8 cellular contexts compared by ENCODE assay signal in genomic region chr9:95313010-95313498, GRCh38. TPM values are rescaled to one million over a fixed set of nuclear protein-coding genes. Genes with fewer than 3 reads are reported as not detected.
DNase-seq lines count a peak whose midpoint lies in the region; ATAC-seq and TF ChIP-seq lines count a peak whose summit lies in the region.

No MANE protein-coding gene starts in this region.

- H3K36me3 ChIP-seq in SK-N-SH (replicated peaks in 1 of 2; ENCODE audit: control insufficient read depth in 1 of 2, insufficient read depth in 2 of 2, low read length in 1 of 2) = no peaks in the 10 kb centered on the region

- H3K79me2 ChIP-seq in SK-N-SH (ENCODE audit: insufficient read depth) = peaks cover 17% of the 10 kb centered on the region; the same call in 1 of the 2 replicates

- H3K9ac ChIP-seq in SK-N-SH = 0 out of 2 replicates have a peak overlapping the region, but pooled peaks have one; percentile 4

- peak overlapping the region in 2 of 3 experiments; percentile 31 to 46 for H3K27ac Mint-ChIP-seq in nephron

- H4K20me1 ChIP-seq in SK-N-SH (ENCODE audit: insufficient read depth) = no peaks in the 10 kb centered on the region

- H3K4me3 Mint-ChIP-seq in nephron = peak overlapping the region; percentile 83 to 87 (median 86)

- no peaks in the 10 kb centered on the region for H3K9me2 ChIP-seq in SK-N-SH

- H2AFZ ChIP-seq in SK-N-SH (ENCODE audit: low read depth) = peak overlapping the region; percentile 48

- peaks cover 7 to 9% of the 10 kb centered on the region in 2 experiments; a peak in 3 of 4 replicates for H3K4me1 ChIP-seq in SK-N-SH (ENCODE audit: control insufficient read depth in 1 of 2, insufficient read depth in 2 of 2, low read depth in 1 of 2, low read length in 1 of 2)

- ATAC-seq in GM18858 (IDR thresholded peaks at IDR 0.05; ENCODE audit: unreplicated experiment) = no peak
- ATAC-seq in HG03457 (IDR thresholded peaks at IDR 0.05; ENCODE audit: unreplicated experiment) = no peak

- TF ChIP-seq EP300 in SK-N-SH (IDR thresholded peaks at IDR 0.05; ENCODE audit: borderline replicate concordance in 1 of 2, low read depth in 1 of 2, low read length in 1 of 2) = no peak

- no peak for TF ChIP-seq CTCF in LNCaP clone FGC (IDR thresholded peaks at IDR 0.05; ENCODE audit: control insufficient read depth, extremely low read depth, insufficient read depth)
- no peak for TF ChIP-seq CTCF in SK-N-SH (IDR thresholded peaks at IDR 0.05)
- TF ChIP-seq CTCF in nephron (IDR thresholded peaks at IDR 0.05; ENCODE audit: unreplicated experiment in 3 of 3) = no peak
- TF ChIP-seq CTCF in GM10266 (IDR thresholded peaks at IDR 0.05; ENCODE audit: control insufficient read depth, insufficient read depth, low read depth, missing control alignments) = no peak

- peaks cover 4% of the 10 kb centered on the region for H3F3A ChIP-seq in SK-N-SH (replicated peaks; ENCODE audit: insufficient read depth)

- no peaks in the 10 kb centered on the region for H3K9me3 ChIP-seq in SK-N-SH

- POLR2A ChIA-PET in SK-N-SH (lab: Yijun Ruan, JAX) = interaction anchor here (1.0 kb wide), 1 partner anchor 562 kb away, joined by 3 read pairs; the partner anchor contains the start of gene ERCC6L2

- peak; percentile 92 for DNase-seq in COR-L47 (lab: John Stamatoyannopoulos, UW)
- peak; percentile 72 for DNase-seq in LNCaP clone FGC (ENCODE audit: low read depth)
- peak; percentile 85 for DNase-seq in SK-N-SH
- peak; percentile 48 for DNase-seq in fibroblast of peridontal ligament (ENCODE audit: extremely low read depth)
- no peak for DNase-seq in GM10266 (ENCODE audit: extremely low spot score)

- TF ChIP-seq RAD21 in SK-N-SH (IDR thresholded peaks at IDR 0.05; ENCODE audit: low read length) = no peak; the same call in 1 of the 2 replicates

- H3K27ac ChIP-seq in SK-N-SH (ENCODE audit: low read depth in 2 of 2, low read length in 1 of 2) = 0 out of 4 replicates have a peak overlapping the region, but pooled peaks of 1 of the 2 experiments have one; percentile 24

- peaks cover 33% of the 10 kb centered on the region for H3K4me1 Mint-ChIP-seq in nephron

- no peaks in the 10 kb centered on the region for H3K9me3 Mint-ChIP-seq in nephron

- H3K27me3 ChIP-seq in SK-N-SH (ENCODE audit: insufficient read depth) = no peaks in the 10 kb centered on the region

- H3K36me3 Mint-ChIP-seq in nephron (ENCODE audit: low read depth) = no peaks in the 10 kb centered on the region

- CTCF ChIA-PET in SK-N-SH (lab: Yijun Ruan, JAX) = no interaction called here

- peak overlapping the region; percentile 77 for H3K4me2 ChIP-seq in SK-N-SH

- H3K27me3 Mint-ChIP-seq in nephron (ENCODE audit: low read depth) = no peaks in the 10 kb centered on the region

- 8% methylated on average over 27 of the region's 29 CpGs for WGBS in SK-N-SH (ENCODE audit: low lambda C conversion rate)

- H3K4me3 ChIP-seq in LNCaP clone FGC (ENCODE audit: low read depth, low read length) (peak overlapping the region; percentile 46), SK-N-SH (ENCODE audit: low read depth in 2 of 2, low read length in 1 of 2) (peak overlapping the region; percentile 56 to 71)

TF ChIP-seq in SK-N-SH, 30 proteins besides CTCF, POLR2A, EP300 and RAD21:
- TF ChIP-seq POLR2AphosphoS5 (IDR thresholded peaks at IDR 0.05; ENCODE audit: low read depth, low read length) (0 out of 2 replicates have a peak, but pooled peaks have one; percentile 21), TCF12 (IDR thresholded peaks at IDR 0.05) (no peak), FOSL2 (IDR thresholded peaks at IDR 0.05; ENCODE audit: borderline replicate concordance, low read depth) (no peak), MEF2A (IDR thresholded peaks at IDR 0.05; ENCODE audit: borderline replicate concordance, low read depth) (no peak), TAF1 (IDR thresholded peaks at IDR 0.05; ENCODE audit: borderline replicate concordance, low read depth, low read length) (0 out of 2 replicates have a peak, but pooled peaks have one; percentile 17), YY1 (IDR thresholded peaks at IDR 0.05; ENCODE audit: low read depth) (no peak), SMC3 (IDR thresholded peaks at IDR 0.05; ENCODE audit: low read depth, low read length) (no peak), GATA2 (CRISPR knock-in tag; IDR thresholded peaks at IDR 0.05) (no peak), ELF1 (IDR thresholded peaks at IDR 0.05) (no peak), CHD2 (IDR thresholded peaks at IDR 0.05; ENCODE audit: low read length, partially characterized antibody) (no peak), MAX (IDR thresholded peaks at IDR 0.05; ENCODE audit: low read depth) (peak; percentile 84), ZBTB33 (IDR thresholded peaks at IDR 0.05; ENCODE audit: borderline replicate concordance, low read depth) (no peak), IRF3 (IDR thresholded peaks at IDR 0.05; ENCODE audit: low read depth, low read length) (no peak), TEAD4 (IDR thresholded peaks at IDR 0.05; ENCODE audit: borderline replicate concordance, insufficient read depth) (no peak), USF1 (IDR thresholded peaks at IDR 0.05; ENCODE audit: borderline replicate concordance, low read depth) (peak; percentile 91), MXI1 (IDR thresholded peaks at IDR 0.05; ENCODE audit: low read depth, low read length) (peak; percentile 89; the same call in 1 of the 2 replicates), USF2 (IDR thresholded peaks at IDR 0.05; ENCODE audit: borderline replicate concordance, low read depth, low read length) (peak; percentile 70; the same call in 1 of the 2 replicates), NRF1 (IDR thresholded peaks at IDR 0.05; ENCODE audit: low read depth, low read length) (peak; percentile 89), FOXJ3 (CRISPR knock-in tag; IDR thresholded peaks at IDR 0.05) (no peak), RCOR1 (IDR thresholded peaks at IDR 0.05; ENCODE audit: low read length) (no peak)
TF ChIP-seq in SK-N-SH: peak in this region for 7.

RNA-seq across cellular contexts. Expression of gene FANCC, which starts 4.5 kb away (rescaled TPM):
- 3.5 and 4.5 TPM in 2 replicates for polyA plus RNA-seq in SK-N-SH (2012; rRNA removed)
- polyA plus RNA-seq in SK-N-SH (2012; cell fraction: cytosol; rRNA removed) = 3.2 and 3.7 TPM in 2 replicates
- polyA plus RNA-seq in SK-N-SH (2012; cell fraction: nucleus; rRNA removed) = 5.6 and 7.9 TPM in 2 replicates
